13 cellular contexts compared by ENCODE assay signal in the genomic region with DNA sequence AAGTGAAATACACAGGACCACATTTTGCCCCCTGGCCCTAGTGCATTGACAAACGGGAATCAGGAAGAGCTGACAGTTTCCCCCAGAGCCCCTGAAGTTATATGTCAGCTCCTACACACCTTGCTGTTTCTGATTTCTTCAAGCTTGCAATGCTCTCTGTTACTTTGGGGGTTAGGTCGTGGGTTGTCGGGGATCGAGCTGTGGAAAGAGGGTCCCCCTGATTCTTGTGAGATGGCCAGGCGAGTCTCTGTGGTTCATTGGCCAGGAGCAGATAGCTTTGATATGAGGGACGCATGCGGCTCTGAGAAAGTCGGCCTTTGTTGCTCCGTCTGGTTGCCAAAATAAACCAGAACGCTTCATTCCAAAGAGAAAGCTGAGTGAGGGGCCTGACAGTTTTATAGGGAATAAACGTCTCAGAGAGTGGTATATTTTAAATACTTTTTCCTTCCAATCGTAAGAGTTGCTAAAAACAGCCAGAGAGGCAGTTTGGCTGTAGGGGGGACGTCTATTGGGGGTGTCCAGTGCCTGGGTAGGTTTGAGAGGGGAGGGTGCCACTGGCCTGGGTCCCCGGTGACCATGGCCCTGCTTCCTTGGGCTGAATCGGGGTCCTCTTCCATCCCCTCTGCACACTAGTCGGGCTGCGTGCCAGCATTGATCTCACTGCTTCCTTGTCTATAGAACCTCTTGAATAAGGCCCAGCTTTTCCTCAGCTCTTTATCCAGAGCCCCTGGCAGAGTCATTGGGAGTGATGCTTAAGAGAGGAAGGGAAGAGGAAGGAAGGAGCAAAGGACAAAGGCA. TPM values are rescaled to one million over a fixed set of nuclear protein-coding genes. Genes with fewer than 3 reads are reported as not detected.
DNase-seq lines count a peak whose midpoint lies in the region; ATAC-seq and TF ChIP-seq lines count a peak whose summit lies in the region.
"Had no signal": no experiment of that assay in that cellular context is flagged by ENCODE, and none has a peak within 500 bp of the region (broad histone marks: within the 10 kb centered on the region; RNA-seq: fewer than 3 reads in every experiment).

No MANE protein-coding gene starts in this region.

- no peak overlapping the region for H3K9ac ChIP-seq in endodermal cell (ENCODE audit: extremely low read depth, low read length, poor library complexity, severe bottlenecking)

- H3K27me3 Mint-ChIP-seq in activated CD4-positive, alpha-beta T cell treated with anti-CD3 and anti-CD28 coated beads, Interleukin-2, amount 10 ng/mL, durations not matched to agents 7 days and 5 days, result no peaks in the 10 kb centered on the region
- H3K27me3 Mint-ChIP-seq in T-helper 17 cell (no peaks in the 10 kb centered on the region), endodermal cell (ENCODE audit: insufficient read depth) (no peaks in the 10 kb centered on the region), HFFc6 (ENCODE audit: insufficient read depth) (peaks cover 44% of the 10 kb centered on the region)

- H3K27ac Mint-ChIP-seq in activated CD4-positive, alpha-beta T cell treated with anti-CD3 and anti-CD28 coated beads, Interleukin-2, amount 10 ng/mL, durations not matched to agents 7 days and 5 days, result peak overlapping the region; percentile 86
- peak overlapping the region; percentile 98 for H3K27ac Mint-ChIP-seq in T-helper 17 cell
- peak overlapping the region; percentile 42 for H3K27ac Mint-ChIP-seq in endodermal cell
- no peak overlapping the region for H3K27ac Mint-ChIP-seq in HFFc6

- POLR2A ChIA-PET in activated CD4-positive, alpha-beta T cell treated with anti-CD3 and anti-CD28 coated beads, Interleukin-2, amount 10 ng/mL, durations not matched to agents 7 days and 5 days (lab: Charles Lee), result interaction anchor here (0.9 to 1.1 kb wide), 2 partner anchors 9 to 15 kb away, joined by 3 read pairs; no protein-coding TSS in a partner anchor

- no peak overlapping the region for H3K27ac ChIP-seq in endodermal cell (ENCODE audit: low read depth, low read length)
- H3K27ac ChIP-seq: brain microvascular endothelial cell, upper lobe of left lung had no signal

- peaks cover 79% of the 10 kb centered on the region for H3K4me1 Mint-ChIP-seq in activated CD4-positive, alpha-beta T cell treated with anti-CD3 and anti-CD28 coated beads, Interleukin-2, amount 10 ng/mL, durations not matched to agents 7 days and 5 days
- H3K4me1 Mint-ChIP-seq in T-helper 17 cell, result peaks cover 72% of the 10 kb centered on the region
- H3K4me1 Mint-ChIP-seq in endodermal cell, result peaks cover 9% of the 10 kb centered on the region
- peaks cover 15% of the 10 kb centered on the region for H3K4me1 Mint-ChIP-seq in HFFc6 (ENCODE audit: low read depth)

- TF ChIP-seq CTCF in endodermal cell (conservative IDR thresholded peaks at IDR 0.05) (no peak), HFFc6 (IDR thresholded peaks at IDR 0.05) (no peak)

- no peak overlapping the region for H3K4me3 ChIP-seq in endodermal cell (ENCODE audit: low read length)
- H3K4me3 ChIP-seq: upper lobe of left lung had no signal

- no peaks in the 10 kb centered on the region for H3K4me1 ChIP-seq in endodermal cell (ENCODE audit: control insufficient read depth, insufficient read depth, low read length)

- 92 to 94% methylated on average over 13 to 17 of the region's 17 CpGs for WGBS in endodermal cell (ENCODE audit: insufficient coverage in 1 of 2, insufficient read length in 1 of 2), 2 experiments

- H3K27me3 ChIP-seq in endodermal cell (ENCODE audit: control insufficient read depth, insufficient read depth, low read length, poor library complexity, severe bottlenecking), result no peaks in the 10 kb centered on the region
- H3K27me3 ChIP-seq: upper lobe of left lung had no signal

- intact Hi-C loops in sciatic nerve (cut with DNase I), result no loop called here

- peaks cover 62% of the 10 kb centered on the region for H3K36me3 ChIP-seq in endodermal cell (ENCODE audit: control insufficient read depth, insufficient read depth, low read length)
- H3K36me3 ChIP-seq: brain microvascular endothelial cell had no signal

- no peak for DNase-seq in activated CD4-positive, alpha-beta T cell treated with anti-CD3 and anti-CD28 coated beads, Interleukin-2, amount 10 ng/mL, durations not matched to agents 7 days and 5 days
- DNase-seq in activated CD4-positive, alpha-beta T cell treated with anti-CD3 and anti-CD28 coated beads, Interleukin-2, amount 50 U/mL, for 1 hour, result no peak
- DNase-seq in T-helper 17 cell (peak in 1 of 3 donors; percentile 0), endodermal cell (peak; percentile 32), sciatic nerve (ENCODE audit: low spot score) (peak; percentile 60), dedifferentiated amniotic fluid mesenchymal stem cell (ENCODE audit: extremely low spot score) (no peak), HFFc6 (no peak), left lobe of liver (ENCODE audit: low spot score) (no peak)
- DNase-seq: brain microvascular endothelial cell, head of caudate nucleus, NCI-H1092, NCI-H510A treated with DMSO at 0.1 percent for 48 hours, upper lobe of left lung had no signal

- no peaks in the 10 kb centered on the region for H3K9me3 Mint-ChIP-seq in activated CD4-positive, alpha-beta T cell treated with anti-CD3 and anti-CD28 coated beads, Interleukin-2, amount 10 ng/mL, durations not matched to agents 7 days and 5 days
- H3K9me3 Mint-ChIP-seq in endodermal cell (no peaks in the 10 kb centered on the region), HFFc6 (no peaks in the 10 kb centered on the region)

- H3K36me3 Mint-ChIP-seq in activated CD4-positive, alpha-beta T cell treated with anti-CD3 and anti-CD28 coated beads, Interleukin-2, amount 10 ng/mL, durations not matched to agents 7 days and 5 days (ENCODE audit: low read depth), result peaks cover 76% of the 10 kb centered on the region
- H3K36me3 Mint-ChIP-seq in T-helper 17 cell (ENCODE audit: low read depth), result peaks cover 16% of the 10 kb centered on the region
- H3K36me3 Mint-ChIP-seq in endodermal cell (ENCODE audit: low read depth), result peaks cover 87% of the 10 kb centered on the region
- H3K36me3 Mint-ChIP-seq in HFFc6 (ENCODE audit: low read depth), result no peaks in the 10 kb centered on the region

- ATAC-seq in T-helper 17 cell (no peak), sciatic nerve (no peak), left lobe of liver (no peak)

- CTCF ChIA-PET in activated CD4-positive, alpha-beta T cell treated with anti-CD3 and anti-CD28 coated beads, Interleukin-2, amount 10 ng/mL, durations not matched to agents 7 days and 5 days (lab: Charles Lee), result interaction anchor here (0.6 to 1.3 kb wide), 2 partner anchors 16 to 410 kb away, joined by 3 to 4 read pairs; no protein-coding TSS in a partner anchor

- no peak overlapping the region for H3K4me3 Mint-ChIP-seq in activated CD4-positive, alpha-beta T cell treated with anti-CD3 and anti-CD28 coated beads, Interleukin-2, amount 10 ng/mL, durations not matched to agents 7 days and 5 days
- peak overlapping the region; percentile 85 for H3K4me3 Mint-ChIP-seq in T-helper 17 cell
- H3K4me3 Mint-ChIP-seq in endodermal cell, result no peak overlapping the region
- H3K4me3 Mint-ChIP-seq in HFFc6, result no peak overlapping the region

- H3K9me3 ChIP-seq in T-helper 17 cell (ENCODE audit: control insufficient read depth, low read length, poor library complexity, severe bottlenecking), result no peaks in the 10 kb centered on the region
- H3K9me3 ChIP-seq in endodermal cell (ENCODE audit: control insufficient read depth, low read length), result no peaks in the 10 kb centered on the region
- H3K9me3 ChIP-seq: upper lobe of left lung had no signal

RNA-seq across cellular contexts. Expression of a gene that starts 18.9 kb away (rescaled TPM):
- total RNA-seq in activated CD4-positive, alpha-beta T cell treated with anti-CD3 and anti-CD28 coated beads, Interleukin-2, amount 10 ng/mL, durations not matched to agents 7 days and 5 days, result 100 to 1,000 TPM; 290 to 332 TPM
- total RNA-seq in T-helper 17 cell (100 to 1,000 TPM; 197 to 225 TPM), endodermal cell (100 to 1,000 TPM; 286 to 362 TPM), sciatic nerve (130 TPM), left lobe of liver (3.5 TPM)
- 86.6 TPM for polyA plus RNA-seq in endodermal cell (2013, experiment 1 of 2)
- polyA plus RNA-seq in endodermal cell (2013, experiment 2 of 2), result 81.3 TPM
- 10 to 100 TPM in 4 of 6 experiments, 1 to 10 TPM in 2; 5.7 to 27.2 (median 24.5) TPM for total RNA-seq in HFFc6 (2021; fragmentation: NEBNext Ultra II Directional; extraction: Animal tissue kit (Norgen Biotek cat#: 25700))

RNA-seq across cellular contexts. Expression of a gene that starts 28.5 kb away (rescaled TPM):
- total RNA-seq in activated CD4-positive, alpha-beta T cell treated with anti-CD3 and anti-CD28 coated beads, Interleukin-2, amount 10 ng/mL, durations not matched to agents 7 days and 5 days, result 10 to 100 TPM; 11.0 to 14.4 TPM
- total RNA-seq in T-helper 17 cell (10 to 100 TPM in 1 of 2 donors, 1 to 10 TPM in 1; 7.8 to 10.7 TPM), endodermal cell (10 to 100 TPM; 19.2 to 41.3 TPM), sciatic nerve (7.9 TPM), left lobe of liver (3.0 TPM)
- polyA plus RNA-seq in endodermal cell (2013, experiment 1 of 2), result 7.7 TPM
- polyA plus RNA-seq in endodermal cell (2013, experiment 2 of 2), result 8.9 TPM
- total RNA-seq in HFFc6 (2021; fragmentation: NEBNext Ultra II Directional; extraction: Animal tissue kit (Norgen Biotek cat#: 25700)), result 10 to 100 TPM; 29.9 to 51.8 (median 41.8) TPM

Comparison
In these comparisons a context has a peak if more than half of its experiments do, and no peak if none do; other contexts are left out.
1. DNase-seq: peak in endodermal cell (single experiment) and sciatic nerve (single experiment); none in activated CD4-positive, alpha-beta T cell treated with anti-CD3 and anti-CD28 coated beads, Interleukin-2, amount 10 ng/mL, durations not matched to agents 7 days and 5 days (single experiment), activated CD4-positive, alpha-beta T cell treated with anti-CD3 and anti-CD28 coated beads, Interleukin-2, amount 50 U/mL, for 1 hour (single experiment), dedifferentiated amniotic fluid mesenchymal stem cell (single experiment), HFFc6 (single experiment) and left lobe of liver (single experiment).